ENCODE assay signal across 23 cellular contexts in genomic region chr13:72677431-72677830, GRCh38. TPM values are rescaled to one million over a fixed set of nuclear protein-coding genes. Genes with fewer than 3 reads are reported as not detected.
DNase-seq lines count a peak whose midpoint lies in the region; ATAC-seq, FAIRE-seq and TF ChIP-seq lines count a peak whose summit lies in the region.
"Had no signal": no experiment of that assay in that cellular context is flagged by ENCODE, and none has a peak within 500 bp of the region (broad histone marks: within the 10 kb centered on the region; RNA-seq: fewer than 3 reads in every experiment).

No MANE protein-coding gene starts in this region.

- H3K4me3 Mint-ChIP-seq in Caco-2 (ENCODE audit: unreplicated experiment) = peak overlapping the region; percentile 10
- no peak overlapping the region for H3K4me3 Mint-ChIP-seq in activated naive CD4-positive, alpha-beta T cell treated with anti-CD3 and anti-CD28 coated beads, Interleukin-2, amount 10 ng/mL, durations not matched to agents 7 days and 5 days
- H3K4me3 Mint-ChIP-seq: B cell, CD14-positive monocyte had no signal

- H3K27ac Mint-ChIP-seq in Caco-2 (ENCODE audit: unreplicated experiment) = peak overlapping the region; percentile 48
- no peak overlapping the region for H3K27ac Mint-ChIP-seq in activated naive CD4-positive, alpha-beta T cell treated with anti-CD3 and anti-CD28 coated beads, Interleukin-2, amount 10 ng/mL, durations not matched to agents 7 days and 5 days
- H3K27ac Mint-ChIP-seq: B cell, CD14-positive monocyte had no signal

- TF ChIP-seq CTCF in Caco-2 (IDR thresholded peaks at IDR 0.05; ENCODE audit: insufficient read depth in 1 of 2, low read depth in 1 of 2, low read length in 1 of 2, severe bottlenecking in 1 of 2, unreplicated experiment in 1 of 2) = no peak

- CTCF ChIA-PET in Caco-2 (lab: Charles Lee) = no interaction called here
- CTCF ChIA-PET in activated naive CD4-positive, alpha-beta T cell treated with anti-CD3 and anti-CD28 coated beads, Interleukin-2, amount 10 ng/mL, durations not matched to agents 7 days and 5 days (lab: Charles Lee) = no interaction called here

- no peaks in the 10 kb centered on the region for H3K9me3 ChIP-seq in Caco-2
- H3K9me3 ChIP-seq: Peyer's patch, SJSA1 had no signal

- peaks cover 6% of the 10 kb centered on the region for H3K4me1 Mint-ChIP-seq in Caco-2 (ENCODE audit: low read depth, unreplicated experiment)
- H3K4me1 Mint-ChIP-seq in activated naive CD4-positive, alpha-beta T cell treated with anti-CD3 and anti-CD28 coated beads, Interleukin-2, amount 10 ng/mL, durations not matched to agents 7 days and 5 days = no peaks in the 10 kb centered on the region
- H3K4me1 Mint-ChIP-seq: B cell had no signal

- peak in 1 of 2 experiments; percentile 59 for DNase-seq in Caco-2
- peak; percentile 63 to 79 for DNase-seq in NCI-H1930 (lab: John Stamatoyannopoulos, UW)
- peak; percentile 77 for DNase-seq in SK-N-DZ (ENCODE audit: low spot score)
- DNase-seq in left kidney (ENCODE audit: low read depth, low spot score) = peak; percentile 61
- DNase-seq in activated naive CD4-positive, alpha-beta T cell treated with anti-CD3 and anti-CD28 coated beads, Interleukin-2, amount 10 ng/mL, durations not matched to agents 7 days and 5 days = no peak
- no peak for DNase-seq in RCC 7860 (ENCODE audit: low spot score)
- no peak for DNase-seq in GOT3 (lab: John Stamatoyannopoulos, UW)
- DNase-seq: DMS79 treated with DMSO at 0.1 percent for 48 hours, H7, KG1, NCI-H1092, NCI-H1436 treated with DMSO at 0.1 percent for 48 hours, NCI-H2081 treated with DMSO at 0.1 percent for 48 hours, NCI-H2227 treated with DMSO at 0.1 percent for 48 hours, NCI-H524, Peyer's patch, SW 1271 had no signal

- H3K36me3 Mint-ChIP-seq in Caco-2 (ENCODE audit: insufficient read depth, unreplicated experiment) = no peaks in the 10 kb centered on the region
- no peaks in the 10 kb centered on the region for H3K36me3 Mint-ChIP-seq in activated naive CD4-positive, alpha-beta T cell treated with anti-CD3 and anti-CD28 coated beads, Interleukin-2, amount 10 ng/mL, durations not matched to agents 7 days and 5 days
- H3K36me3 Mint-ChIP-seq: CD14-positive monocyte had no signal

- FAIRE-seq in RCC 7860 (lab: Jason Lieb, UNC) = no peak
- FAIRE-seq: D721Med, HTR-8/SVneo had no signal

- H3K27me3 ChIP-seq in Caco-2 (replicated peaks; ENCODE audit: control insufficient read depth, insufficient read depth, low read length) = no peaks in the 10 kb centered on the region
- H3K27me3 ChIP-seq: Peyer's patch, SJSA1 had no signal

- peaks cover 14% of the 10 kb centered on the region for H3K4me1 ChIP-seq in Caco-2
- H3K4me1 ChIP-seq: Peyer's patch, SJSA1 had no signal

- POLR2A ChIA-PET in Caco-2 (lab: Charles Lee) = no interaction called here

- H3K36me3 ChIP-seq in Caco-2 (ENCODE audit: control insufficient read depth, insufficient read depth, low read length) = no peaks in the 10 kb centered on the region
- H3K36me3 ChIP-seq: Peyer's patch, SJSA1 had no signal

- no TSS peak for BruUV-seq in Caco-2 (replicated peaks; lab: Mats Ljungman, UMichigan)

- no peaks in the 10 kb centered on the region for H3K9me3 Mint-ChIP-seq in Caco-2 (ENCODE audit: unreplicated experiment)
- H3K9me3 Mint-ChIP-seq in activated naive CD4-positive, alpha-beta T cell treated with anti-CD3 and anti-CD28 coated beads, Interleukin-2, amount 10 ng/mL, durations not matched to agents 7 days and 5 days = no peaks in the 10 kb centered on the region

- no peak for ATAC-seq in HG02885 (IDR thresholded peaks at IDR 0.05; ENCODE audit: poor library complexity, unreplicated experiment)

- no peaks in the 10 kb centered on the region for H3K27me3 Mint-ChIP-seq in Caco-2 (ENCODE audit: insufficient read depth, unreplicated experiment)
- no peaks in the 10 kb centered on the region for H3K27me3 Mint-ChIP-seq in activated naive CD4-positive, alpha-beta T cell treated with anti-CD3 and anti-CD28 coated beads, Interleukin-2, amount 10 ng/mL, durations not matched to agents 7 days and 5 days

- intact Hi-C loops in Caco-2 (cut with micrococcal nuclease; ENCODE audit: unreplicated experiment) = loop anchor here (1.0 kb wide), 1 partner anchor 34 kb away; no protein-coding TSS in a partner anchor

- H3K4me3 ChIP-seq in Caco-2 (ENCODE audit: low read depth, low read length) = no peak overlapping the region
- H3K4me3 ChIP-seq: Peyer's patch, SJSA1 had no signal

RNA-seq across cellular contexts. Expression of gene MZT1, which starts 50.0 kb away (rescaled TPM):
- 20.1 and 22.9 TPM in 2 replicates for total RNA-seq in Caco-2 (2022)
- polyA plus RNA-seq in SK-N-DZ (2014; cell fraction: cytosol; rRNA removed) = 69.3 and 79.7 TPM in 2 replicates
- polyA plus RNA-seq in SK-N-DZ (2014; cell fraction: nucleus; rRNA removed) = 24.0 and 39.0 TPM in 2 replicates

RNA-seq across cellular contexts. Expression of gene BORA, which starts 50.3 kb away (rescaled TPM):
- total RNA-seq in Caco-2 (2022) = 25.8 and 27.5 TPM in 2 replicates
- polyA plus RNA-seq in SK-N-DZ (2014; cell fraction: cytosol; rRNA removed) = 28.9 and 29.9 TPM in 2 replicates
- 28.8 and 30.7 TPM in 2 replicates for polyA plus RNA-seq in SK-N-DZ (2014; cell fraction: nucleus; rRNA removed)

Comparison
In these comparisons a context has a peak if more than half of its experiments do, and no peak if none do; other contexts are left out.
1. DNase-seq: peak in NCI-H1930 (2 of 2), SK-N-DZ (single experiment) and left kidney (single experiment); none in activated naive CD4-positive, alpha-beta T cell treated with anti-CD3 and anti-CD28 coated beads, Interleukin-2, amount 10 ng/mL, durations not matched to agents 7 days and 5 days (single experiment), RCC 7860 (single experiment) and GOT3 (single experiment).